In the genomic region with DNA sequence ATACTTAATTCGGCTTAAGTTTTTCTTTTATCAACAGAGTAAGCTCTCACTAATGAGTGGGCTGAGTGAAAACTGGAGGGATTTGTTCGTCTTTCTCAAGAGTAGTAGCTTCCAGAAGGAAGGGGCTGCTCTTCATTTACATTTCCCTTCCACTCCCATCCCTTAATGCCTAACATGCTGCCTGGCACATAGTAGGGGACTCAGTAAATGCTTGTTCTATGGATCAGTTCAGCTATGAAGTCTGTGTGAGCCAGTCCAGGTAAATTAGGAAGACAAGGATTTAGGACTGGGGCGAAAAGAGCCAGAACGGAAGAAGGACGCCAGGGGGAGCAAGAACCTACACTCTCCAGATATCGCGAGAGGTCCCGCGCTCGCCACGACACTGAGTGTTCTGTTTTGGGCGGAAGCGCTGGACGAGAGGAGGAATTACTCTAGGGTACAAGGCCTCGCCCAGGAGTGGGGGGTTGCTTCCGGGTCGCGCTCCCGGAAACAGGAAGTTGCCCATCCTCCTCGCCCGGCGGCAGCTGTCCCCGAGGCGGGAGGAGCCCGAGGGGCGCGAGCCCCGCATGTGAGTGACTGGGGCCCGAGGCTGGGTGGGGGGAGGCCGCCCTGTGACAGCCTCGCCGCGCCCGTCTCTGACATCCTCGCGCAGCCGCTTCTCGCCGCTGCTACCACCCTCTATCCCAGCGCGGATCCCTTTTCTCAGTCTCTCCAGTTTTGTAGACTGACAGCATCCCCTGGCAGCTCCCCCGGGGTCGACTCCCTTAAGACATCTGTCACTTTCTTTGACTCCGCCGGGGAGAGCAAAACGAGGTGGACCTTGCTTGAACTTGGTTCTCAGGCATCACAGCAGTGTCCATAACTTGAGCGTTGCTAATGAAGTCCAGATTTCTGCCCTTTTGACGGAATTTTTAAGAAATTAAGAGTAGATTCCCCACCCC, we compare ENCODE assay signal across 8 cellular contexts. TPM values are rescaled to one million over a fixed set of nuclear protein-coding genes. Genes with fewer than 3 reads are reported as not detected.
A peak's percentile ranks its signal among the peaks of the same experiment; 100 is the strongest.
DNase-seq lines count a peak whose midpoint lies in the region; ATAC-seq and TF ChIP-seq lines count a peak whose summit lies in the region.

A gene with protein sequence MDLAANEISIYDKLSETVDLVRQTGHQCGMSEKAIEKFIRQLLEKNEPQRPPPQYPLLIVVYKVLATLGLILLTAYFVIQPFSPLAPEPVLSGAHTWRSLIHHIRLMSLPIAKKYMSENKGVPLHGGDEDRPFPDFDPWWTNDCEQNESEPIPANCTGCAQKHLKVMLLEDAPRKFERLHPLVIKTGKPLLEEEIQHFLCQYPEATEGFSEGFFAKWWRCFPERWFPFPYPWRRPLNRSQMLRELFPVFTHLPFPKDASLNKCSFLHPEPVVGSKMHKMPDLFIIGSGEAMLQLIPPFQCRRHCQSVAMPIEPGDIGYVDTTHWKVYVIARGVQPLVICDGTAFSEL (plus strand): TSS at position 492 of the 941 bp plus-strand sequence. CDS start 13,493 bp downstream, outside the sequence.

- peak within 1 kb of the TSS; percentile 85 for H2AFZ ChIP-seq in fibroblast of lung (ENCODE audit: low read length)

- no peaks in the 10 kb centered on the region for H3K27me3 ChIP-seq in fibroblast of lung (ENCODE audit: control insufficient read depth, insufficient read depth, low read length)

- CTCF ChIA-PET in RWPE1 (lab: Yijun Ruan, JAX), result interaction anchor here (0.5 to 1.6 kb wide), 18 partner anchors 8 to 323 kb away, joined by 3 to 21 read pairs (median 3); a partner anchor contains a TSS

- peak within 1 kb of the TSS; percentile 74 for H3K27ac ChIP-seq in RWPE1
- peak within 1 kb of the TSS; percentile 85 for H3K27ac ChIP-seq in fibroblast of lung (ENCODE audit: insufficient read depth, low read length)

- H3K27ac Mint-ChIP-seq in activated T-helper 17 cell treated with anti-CD3 and anti-CD28 coated beads, Interleukin-2, amount 50 U/mL, for 72 hours, result peak within 1 kb of the TSS; percentile 98
- H3K27ac Mint-ChIP-seq in naive thymus-derived CD8-positive, alpha-beta T cell, result peak within 1 kb of the TSS; percentile 90 to 98 (median 96)

- H3K79me2 ChIP-seq in fibroblast of lung (ENCODE audit: control insufficient read depth, insufficient read depth, low read length), result peaks cover 35% of the 10 kb centered on the region

- POLR2A ChIA-PET in RWPE1 (lab: Yijun Ruan, JAX; ENCODE audit: low non-redundant PET), result interaction anchor here (0.6 kb wide), 1 partner anchor 10 kb away, joined by 3 read pairs; no protein-coding TSS in a partner anchor
- POLR2A ChIA-PET in naive thymus-derived CD8-positive, alpha-beta T cell (lab: Charles Lee), result interaction anchor here (0.6 to 4.6 kb wide), 19 partner anchors 11 to 376 kb away, joined by 3 to 32 read pairs (median 3); a partner anchor contains a TSS

- peak; percentile 86 for TF ChIP-seq CTCF in LNCaP clone FGC (IDR thresholded peaks at IDR 0.05; ENCODE audit: control insufficient read depth, extremely low read depth, insufficient read depth)
- peak; percentile 84 for TF ChIP-seq CTCF in RWPE1 (conservative IDR thresholded peaks at IDR 0.05; ENCODE audit: low read depth)
- TF ChIP-seq CTCF in fibroblast of lung (conservative IDR thresholded peaks at IDR 0.05 in 1 of 2, IDR thresholded peaks at IDR 0.05 in 1 of 2; ENCODE audit: low read depth in 1 of 2, low read length in 2 of 2), result peak; percentile 73 to 88

- H3K4me3 ChIP-seq in LNCaP clone FGC (ENCODE audit: low read depth, low read length), result peak within 1 kb of the TSS; percentile 95
- H3K4me3 ChIP-seq in fibroblast of lung (replicated peaks in 1 of 4; ENCODE audit: control extremely low read depth in 1 of 4, insufficient read depth in 1 of 4, low read depth in 3 of 4, low read length in 4 of 4), result peak within 1 kb of the TSS; percentile 75 to 98 (median 88)

- H3K36me3 ChIP-seq in ES-I3 (ENCODE audit: insufficient read depth, low read length), result no peaks in the 10 kb centered on the region
- H3K36me3 ChIP-seq in fibroblast of lung (ENCODE audit: control insufficient read depth, insufficient read depth, low read length), result no peaks in the 10 kb centered on the region

- no peaks in the 10 kb centered on the region for H3K9me3 Mint-ChIP-seq in activated T-helper 17 cell treated with anti-CD3 and anti-CD28 coated beads, Interleukin-2, amount 50 U/mL, for 72 hours
- H3K9me3 Mint-ChIP-seq in naive thymus-derived CD8-positive, alpha-beta T cell, result no peaks in the 10 kb centered on the region

- H4K20me1 ChIP-seq in fibroblast of lung (ENCODE audit: control insufficient read depth, extremely low read depth, insufficient read depth, low read length), result no peaks in the 10 kb centered on the region

- no peaks in the 10 kb centered on the region for H3K36me3 Mint-ChIP-seq in activated T-helper 17 cell treated with anti-CD3 and anti-CD28 coated beads, Interleukin-2, amount 50 U/mL, for 72 hours (ENCODE audit: low read depth)
- H3K36me3 Mint-ChIP-seq in naive thymus-derived CD8-positive, alpha-beta T cell, result no peaks in the 10 kb centered on the region

- H3K4me1 ChIP-seq in ES-I3 (ENCODE audit: insufficient read depth, low read length) (peaks cover 8% of the 10 kb centered on the region; the same call in 1 of the 2 replicates), fibroblast of lung (ENCODE audit: control insufficient read depth, extremely low read depth, insufficient read depth, low read length) (peaks cover 6% of the 10 kb centered on the region)

- H3K9me3 ChIP-seq in ES-I3 (ENCODE audit: control insufficient read depth, insufficient read depth, low read length), result no peaks in the 10 kb centered on the region; the same call in 1 of the 2 replicates
- no peaks in the 10 kb centered on the region for H3K9me3 ChIP-seq in fibroblast of lung (ENCODE audit: control insufficient read depth, insufficient read depth, low read depth, low read length)

- DNase-seq in H4 (ENCODE audit: low spot score), result peak; percentile 97
- DNase-seq in LNCaP clone FGC (ENCODE audit: low read depth), result peak; percentile 91
- DNase-seq in RWPE1 (ENCODE audit: low spot score), result peak; percentile 91
- peak; percentile 94 to 98 for DNase-seq in fibroblast of lung (ENCODE audit: low read depth in 2 of 2)
- DNase-seq in naive thymus-derived CD8-positive, alpha-beta T cell, result peak; percentile 92 to 99 (median 97)
- peak; percentile 92 to 98 (median 96) for DNase-seq in stimulated activated naive CD4-positive, alpha-beta T cell (lab: John Stamatoyannopoulos, UW)

- H3K4me1 Mint-ChIP-seq in activated T-helper 17 cell treated with anti-CD3 and anti-CD28 coated beads, Interleukin-2, amount 50 U/mL, for 72 hours, result peaks cover 15% of the 10 kb centered on the region
- H3K4me1 Mint-ChIP-seq in naive thymus-derived CD8-positive, alpha-beta T cell, result peaks cover 17 to 44% (median 35%) of the 10 kb centered on the region in 4 donors

- peak within 1 kb of the TSS; percentile 90 for H3K4me3 Mint-ChIP-seq in activated T-helper 17 cell treated with anti-CD3 and anti-CD28 coated beads, Interleukin-2, amount 50 U/mL, for 72 hours
- H3K4me3 Mint-ChIP-seq in naive thymus-derived CD8-positive, alpha-beta T cell, result peak within 1 kb of the TSS; percentile 79 to 93 (median 89)

- peak; percentile 100 for ATAC-seq in activated T-helper 17 cell treated with anti-CD3 and anti-CD28 coated beads, Interleukin-2, amount 50 U/mL, for 72 hours (replicated peaks)
- ATAC-seq in naive thymus-derived CD8-positive, alpha-beta T cell, result peak; percentile 96 to 98

- peak within 1 kb of the TSS; percentile 55 for H3K4me2 ChIP-seq in fibroblast of lung (ENCODE audit: extremely low read depth, insufficient read depth, low read length)

- no peaks in the 10 kb centered on the region for H3K27me3 Mint-ChIP-seq in activated T-helper 17 cell treated with anti-CD3 and anti-CD28 coated beads, Interleukin-2, amount 50 U/mL, for 72 hours
- no peaks in the 10 kb centered on the region for H3K27me3 Mint-ChIP-seq in naive thymus-derived CD8-positive, alpha-beta T cell

- H3K9ac ChIP-seq in ES-I3 (ENCODE audit: low read depth, low read length) (peak within 1 kb of the TSS; percentile 62), fibroblast of lung (ENCODE audit: insufficient read depth, low read length) (peak within 1 kb of the TSS; percentile 94)

RNA-seq across cellular contexts. Expression of the gene that starts here (rescaled TPM):
- 34.2 and 39.6 TPM in 2 replicates for total RNA-seq in H4 (2014; rRNA removed; shearing (Covaris generic))
- 10 to 100 TPM; 39.3 to 47.0 TPM for total RNA-seq in activated T-helper 17 cell treated with anti-CD3 and anti-CD28 coated beads, Interleukin-2, amount 50 U/mL, for 72 hours
- total RNA-seq in fibroblast of lung, result 37.8 and 47.1 TPM in 2 replicates
- 58.8 and 66.7 TPM in 2 replicates for polyA plus RNA-seq in fibroblast of lung
- polyA plus RNA-seq in fibroblast of lung (2012), result 51.8 and 63.6 TPM in 2 replicates
- 60.9 and 68.1 TPM in 2 replicates for polyA minus RNA-seq in fibroblast of lung (ENCODE audit: low replicate concordance)
- total RNA-seq in naive thymus-derived CD8-positive, alpha-beta T cell, result 10 to 100 TPM; 41.9 to 44.9 TPM
- 10 to 100 TPM; 37.4 to 44.4 (median 40.1) TPM for polyA plus RNA-seq in naive thymus-derived CD8-positive, alpha-beta T cell

Comparison
In these comparisons a context has a peak if more than half of its experiments do, and no peak if none do; other contexts are left out.
1. Peak in every context shown above with its lines: DNase-seq, ATAC-seq, H3K4me3 ChIP-seq and H3K27ac ChIP-seq.